Comparison of ENCODE assay signal across 1 cellular context in genomic region chr1:23908453-23909341, GRCh38.
A peak's percentile ranks its signal among the peaks of the same experiment; 100 is the strongest.
TF ChIP-seq lines count a peak whose summit lies in the region.

No MANE protein-coding gene starts in this region.

TF ChIP-seq in GM12878, 131 proteins besides CTCF, POLR2A, EP300 and RAD21:
- TF ChIP-seq SREBF1 (IDR thresholded peaks at IDR 0.05; ENCODE audit: low read length) (peak; percentile 24; the same call in 1 of the 2 replicates), POU2F2 (IDR thresholded peaks at IDR 0.05; ENCODE audit: borderline replicate concordance, low read depth, low read length) (peak; percentile 17; the same call in 1 of the 3 replicates), KLF5 (IDR thresholded peaks at IDR 0.05; ENCODE audit: partially characterized antibody) (peak; percentile 78), CREM (IDR thresholded peaks at IDR 0.05; ENCODE audit: low read depth) (0 out of 2 replicates have a peak, but pooled peaks have one; percentile 37), EED (IDR thresholded peaks at IDR 0.05; ENCODE audit: low read depth) (peak; percentile 94), ZNF217 (IDR thresholded peaks at IDR 0.05) (peak; percentile 64; the same call in 1 of the 2 replicates), MTA2 (IDR thresholded peaks at IDR 0.05; ENCODE audit: low read depth) (peak; percentile 62), MXI1 (IDR thresholded peaks at IDR 0.05; ENCODE audit: low read depth, low read length) (no peak), ETV6 (conservative IDR thresholded peaks at IDR 0.05 in 1 of 2, IDR thresholded peaks at IDR 0.05 in 1 of 2; ENCODE audit: borderline replicate concordance in 1 of 2, low read depth in 1 of 2) (0 out of 4 replicates have a peak, but pooled peaks of 1 of the 2 experiments have one; percentile 25), TAF1 (IDR thresholded peaks at IDR 0.05; ENCODE audit: borderline replicate concordance, low read depth, low read length) (peak; percentile 12; the same call in 1 of the 2 replicates), PKNOX1 (IDR thresholded peaks at IDR 0.05) (peak; percentile 38; the same call in 1 of the 2 replicates), PAX5 (IDR thresholded peaks at IDR 0.05; ENCODE audit: borderline replicate concordance, low read depth, low read length) (peak; percentile 65; the same call in 1 of the 2 replicates), PAX8 (IDR thresholded peaks at IDR 0.05) (no peak), IRF4 (IDR thresholded peaks at IDR 0.05; ENCODE audit: low read depth, low read length) (peak; percentile 69), IKZF1 (conservative IDR thresholded peaks at IDR 0.05) (peak; percentile 63; the same call in 1 of the 2 replicates), HDGF (IDR thresholded peaks at IDR 0.05) (peak; percentile 83; the same call in 1 of the 2 replicates), PRDM15 (CRISPR knock-in tag; IDR thresholded peaks at IDR 0.05) (0 out of 2 replicates have a peak, but pooled peaks have one; percentile 40), HDAC6 (IDR thresholded peaks at IDR 0.05; ENCODE audit: unreplicated experiment) (no peak), TBL1XR1 (IDR thresholded peaks at IDR 0.05; ENCODE audit: low read depth, low read length) (0 out of 2 replicates have a peak, but pooled peaks have one; percentile 22), USF1 (IDR thresholded peaks at IDR 0.05; ENCODE audit: borderline replicate concordance, extremely low read length, insufficient read depth, low read depth, low read length) (no peak), CHD2 (IDR thresholded peaks at IDR 0.05; ENCODE audit: borderline replicate concordance, low read depth, low read length) (no peak), CHD1 (IDR thresholded peaks at IDR 0.05; ENCODE audit: low read depth, low read length) (no peak), SMARCA5 (IDR thresholded peaks at IDR 0.05) (peak; percentile 23; the same call in 1 of the 2 replicates), SP1 (IDR thresholded peaks at IDR 0.05; ENCODE audit: low read depth, low read length) (peak; percentile 56), TCF12 (IDR thresholded peaks at IDR 0.05; ENCODE audit: low read depth, low read length) (peak; percentile 75), ATF3 (IDR thresholded peaks at IDR 0.05; ENCODE audit: borderline replicate concordance, extremely low read depth, low read depth, low read length) (no peak), ZNF622 (IDR thresholded peaks at IDR 0.05) (no peak), ZBED1 (IDR thresholded peaks at IDR 0.05; ENCODE audit: borderline replicate concordance) (peak; percentile 56; the same call in 1 of the 2 replicates), MEF2B (IDR thresholded peaks at IDR 0.05; ENCODE audit: partially characterized antibody, poor library complexity, severe bottlenecking) (peak; percentile 63), ATF7 (IDR thresholded peaks at IDR 0.05; ENCODE audit: low read depth) (peak; percentile 96), JUND (IDR thresholded peaks at IDR 0.05; ENCODE audit: low read depth, low read length) (peak; percentile 65; the same call in 1 of the 2 replicates), BCL3 (IDR thresholded peaks at IDR 0.05; ENCODE audit: borderline replicate concordance, insufficient read depth, low read depth, low read length, poor library complexity, severe bottlenecking) (peak; percentile 33), EGR1 (IDR thresholded peaks at IDR 0.05; ENCODE audit: borderline replicate concordance in 1 of 2, low read depth in 2 of 2, low read length in 2 of 2) (0 out of 3 replicates have a peak, but pooled peaks of 1 of the 2 experiments have one; percentile 17), E4F1 (IDR thresholded peaks at IDR 0.05; ENCODE audit: borderline replicate concordance, partially characterized antibody) (peak; percentile 12), RAD51 (IDR thresholded peaks at IDR 0.05) (no peak), NBN (IDR thresholded peaks at IDR 0.05) (peak; percentile 77; the same call in 1 of the 2 replicates), HDAC2 (IDR thresholded peaks at IDR 0.05) (no peak), CBX5 (IDR thresholded peaks at IDR 0.05; ENCODE audit: low read depth) (no peak), IKZF2 (IDR thresholded peaks at IDR 0.05) (peak; percentile 77 to 82), TCF3 (IDR thresholded peaks at IDR 0.05; ENCODE audit: borderline replicate concordance, insufficient read depth, low read depth, low read length) (peak; percentile 64), BHLHE40 (IDR thresholded peaks at IDR 0.05; ENCODE audit: borderline replicate concordance in 1 of 2, low read depth in 2 of 2, low read length in 1 of 2) (peak; percentile 68 to 77; a peak in 3 of 4 replicates), YBX1 (IDR thresholded peaks at IDR 0.05) (no peak), RELB (IDR thresholded peaks at IDR 0.05; ENCODE audit: low read depth) (peak; percentile 76), DPF2 (IDR thresholded peaks at IDR 0.05) (0 out of 2 replicates have a peak, but pooled peaks have one; percentile 13), SRF (IDR thresholded peaks at IDR 0.05; ENCODE audit: low read depth in 2 of 2, low read length in 2 of 2) (no peak), FOXK2 (IDR thresholded peaks at IDR 0.05) (peak; percentile 94), POLR2AphosphoS5 (IDR thresholded peaks at IDR 0.05; ENCODE audit: low read length) (peak; percentile 32; the same call in 1 of the 2 replicates), ZNF687 (IDR thresholded peaks at IDR 0.05) (peak; percentile 85), CBFB (IDR thresholded peaks at IDR 0.05; ENCODE audit: low read depth) (peak; percentile 79; the same call in 1 of the 2 replicates), BCL11A (IDR thresholded peaks at IDR 0.05; ENCODE audit: low read depth, low read length) (peak; percentile 12; the same call in 1 of the 2 replicates)
TF ChIP-seq in GM12878: peak in this region for 37.
